Comparison of ENCODE assay signal across 1 cellular context in genomic region chr2:101230541-101230993, GRCh38.
TF ChIP-seq lines count a peak whose summit lies in the region.

No MANE protein-coding gene starts in this region.

TF ChIP-seq in HepG2, 621 proteins besides CTCF, POLR2A, EP300 and RAD21 (continued from another document and continues in another):
- TF ChIP-seq, protein P1, sequence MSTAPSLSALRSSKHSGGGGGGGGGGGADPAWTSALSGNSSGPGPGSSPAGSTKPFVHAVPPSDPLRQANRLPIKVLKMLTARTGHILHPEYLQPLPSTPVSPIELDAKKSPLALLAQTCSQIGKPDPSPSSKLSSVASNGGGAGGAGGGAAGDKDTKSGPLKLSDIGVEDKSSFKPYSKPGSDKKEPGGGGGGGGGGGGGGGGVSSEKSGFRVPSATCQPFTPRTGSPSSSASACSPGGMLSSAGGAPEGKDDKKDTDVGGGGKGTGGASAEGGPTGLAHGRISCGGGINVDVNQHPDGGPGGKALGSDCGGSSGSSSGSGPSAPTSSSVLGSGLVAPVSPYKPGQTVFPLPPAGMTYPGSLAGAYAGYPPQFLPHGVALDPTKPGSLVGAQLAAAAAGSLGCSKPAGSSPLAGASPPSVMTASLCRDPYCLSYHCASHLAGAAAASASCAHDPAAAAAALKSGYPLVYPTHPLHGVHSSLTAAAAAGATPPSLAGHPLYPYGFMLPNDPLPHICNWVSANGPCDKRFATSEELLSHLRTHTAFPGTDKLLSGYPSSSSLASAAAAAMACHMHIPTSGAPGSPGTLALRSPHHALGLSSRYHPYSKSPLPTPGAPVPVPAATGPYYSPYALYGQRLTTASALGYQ (CRISPR knock-in tag; IDR thresholded peaks at IDR 0.05), result no peak
- TF ChIP-seq NR2F6 (IDR thresholded peaks at IDR 0.05) (no peak), NR2F6 (CRISPR knock-in tag; IDR thresholded peaks at IDR 0.05) (peak; percentile 50; the same call in 1 of the 2 replicates), NCOA2 (CRISPR knock-in tag; IDR thresholded peaks at IDR 0.05) (0 out of 2 replicates have a peak, but pooled peaks have one; percentile 9), HNF4G (IDR thresholded peaks at IDR 0.05; ENCODE audit: borderline replicate concordance, low read depth, low read length) (peak; percentile 71; the same call in 1 of the 2 replicates), HNF4G (CRISPR knock-in tag; IDR thresholded peaks at IDR 0.05; ENCODE audit: borderline replicate concordance, low read depth) (no peak), ATF7 (IDR thresholded peaks at IDR 0.05) (0 out of 2 replicates have a peak, but pooled peaks have one; percentile 1), ATF7 (CRISPR knock-in tag; IDR thresholded peaks at IDR 0.05) (no peak), RFXANK (CRISPR knock-in tag; IDR thresholded peaks at IDR 0.05) (0 out of 2 replicates have a peak, but pooled peaks have one; percentile 55), ZNF414 (CRISPR knock-in tag; IDR thresholded peaks at IDR 0.05) (no peak), ZGPAT (CRISPR knock-in tag; IDR thresholded peaks at IDR 0.05) (0 out of 2 replicates have a peak, but pooled peaks have one; percentile 41), GATAD2A (CRISPR knock-in tag; IDR thresholded peaks at IDR 0.05) (peak; percentile 37; the same call in 1 of the 2 replicates), ZMYM4 (CRISPR knock-in tag; IDR thresholded peaks at IDR 0.05) (0 out of 2 replicates have a peak, but pooled peaks have one; percentile 21), USF2 (IDR thresholded peaks at IDR 0.05; ENCODE audit: low read depth, low read length) (no peak), USF2 (CRISPR knock-in tag; IDR thresholded peaks at IDR 0.05; ENCODE audit: borderline replicate concordance) (no peak), ZNF720 (CRISPR knock-in tag; IDR thresholded peaks at IDR 0.05) (no peak), ZNF619 (CRISPR knock-in tag; IDR thresholded peaks at IDR 0.05) (0 out of 2 replicates have a peak, but pooled peaks have one; percentile 35), KDM6A (CRISPR knock-in tag; IDR thresholded peaks at IDR 0.05; ENCODE audit: low read depth) (0 out of 2 replicates have a peak, but pooled peaks have one; percentile 51), ZSCAN21 (CRISPR knock-in tag; IDR thresholded peaks at IDR 0.05; ENCODE audit: borderline replicate concordance) (no peak), TARDBP (CRISPR knock-in tag; IDR thresholded peaks at IDR 0.05) (peak; percentile 13; the same call in 1 of the 2 replicates), ZBTB34 (CRISPR knock-in tag; IDR thresholded peaks at IDR 0.05) (peak; percentile 40; the same call in 1 of the 2 replicates), MEF2D (CRISPR knock-in tag; IDR thresholded peaks at IDR 0.05) (no peak), IKZF5 (CRISPR knock-in tag; IDR thresholded peaks at IDR 0.05) (0 out of 2 replicates have a peak, but pooled peaks have one; percentile 32), PHB2 (IDR thresholded peaks at IDR 0.05; ENCODE audit: partially characterized antibody) (no peak), SIX1 (CRISPR knock-in tag; IDR thresholded peaks at IDR 0.05; ENCODE audit: borderline replicate concordance) (peak; percentile 52; the same call in 1 of the 2 replicates), TEAD3 (CRISPR knock-in tag; optimal IDR thresholded peaks at IDR 0.05; ENCODE audit: borderline replicate concordance) (peak; percentile 94), ZNF3 (CRISPR knock-in tag; IDR thresholded peaks at IDR 0.05) (no peak), ZNF563 (CRISPR knock-in tag; IDR thresholded peaks at IDR 0.05) (no peak), FOXK1 (CRISPR knock-in tag; IDR thresholded peaks at IDR 0.05; ENCODE audit: borderline replicate concordance, low read depth) (peak; percentile 30; the same call in 1 of the 2 replicates), ZNF577 (CRISPR knock-in tag; IDR thresholded peaks at IDR 0.05; ENCODE audit: borderline replicate concordance, low read depth) (no peak), KMT2B (CRISPR knock-in tag; IDR thresholded peaks at IDR 0.05) (0 out of 2 replicates have a peak, but pooled peaks have one; percentile 36), SOX13 (IDR thresholded peaks at IDR 0.05) (no peak), SOX13 (CRISPR knock-in tag; conservative IDR thresholded peaks at IDR 0.05 in 1 of 2, IDR thresholded peaks at IDR 0.05 in 1 of 2) (peak in 1 of 2 experiments; percentile 43; a peak in 1 of 4 replicates), HMG20A (CRISPR knock-in tag; IDR thresholded peaks at IDR 0.05; ENCODE audit: borderline replicate concordance) (peak; percentile 38; the same call in 1 of the 2 replicates)
- TF ChIP-seq, protein P2, sequence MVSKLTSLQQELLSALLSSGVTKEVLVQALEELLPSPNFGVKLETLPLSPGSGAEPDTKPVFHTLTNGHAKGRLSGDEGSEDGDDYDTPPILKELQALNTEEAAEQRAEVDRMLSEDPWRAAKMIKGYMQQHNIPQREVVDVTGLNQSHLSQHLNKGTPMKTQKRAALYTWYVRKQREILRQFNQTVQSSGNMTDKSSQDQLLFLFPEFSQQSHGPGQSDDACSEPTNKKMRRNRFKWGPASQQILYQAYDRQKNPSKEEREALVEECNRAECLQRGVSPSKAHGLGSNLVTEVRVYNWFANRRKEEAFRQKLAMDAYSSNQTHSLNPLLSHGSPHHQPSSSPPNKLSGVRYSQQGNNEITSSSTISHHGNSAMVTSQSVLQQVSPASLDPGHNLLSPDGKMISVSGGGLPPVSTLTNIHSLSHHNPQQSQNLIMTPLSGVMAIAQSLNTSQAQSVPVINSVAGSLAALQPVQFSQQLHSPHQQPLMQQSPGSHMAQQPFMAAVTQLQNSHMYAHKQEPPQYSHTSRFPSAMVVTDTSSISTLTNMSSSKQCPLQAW (CRISPR knock-in tag; IDR thresholded peaks at IDR 0.05), result peak; percentile 53; the same call in 1 of the 2 replicates
- TF ChIP-seq, protein P3, sequence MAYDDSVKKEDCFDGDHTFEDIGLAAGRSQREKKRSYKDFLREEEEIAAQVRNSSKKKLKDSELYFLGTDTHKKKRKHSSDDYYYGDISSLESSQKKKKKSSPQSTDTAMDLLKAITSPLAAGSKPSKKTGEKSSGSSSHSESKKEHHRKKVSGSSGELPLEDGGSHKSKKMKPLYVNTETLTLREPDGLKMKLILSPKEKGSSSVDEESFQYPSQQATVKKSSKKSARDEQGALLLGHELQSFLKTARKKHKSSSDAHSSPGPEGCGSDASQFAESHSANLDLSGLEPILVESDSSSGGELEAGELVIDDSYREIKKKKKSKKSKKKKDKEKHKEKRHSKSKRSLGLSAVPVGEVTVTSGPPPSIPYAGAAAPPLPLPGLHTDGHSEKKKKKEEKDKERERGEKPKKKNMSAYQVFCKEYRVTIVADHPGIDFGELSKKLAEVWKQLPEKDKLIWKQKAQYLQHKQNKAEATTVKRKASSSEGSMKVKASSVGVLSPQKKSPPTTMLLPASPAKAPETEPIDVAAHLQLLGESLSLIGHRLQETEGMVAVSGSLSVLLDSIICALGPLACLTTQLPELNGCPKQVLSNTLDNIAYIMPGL (CRISPR knock-in tag; IDR thresholded peaks at IDR 0.05; ENCODE audit: borderline replicate concordance in 1 of 2, low read depth in 1 of 2), result 0 out of 4 replicates have a peak, but pooled peaks of 1 of the 2 experiments have one; percentile 25
- TF ChIP-seq, protein P4, sequence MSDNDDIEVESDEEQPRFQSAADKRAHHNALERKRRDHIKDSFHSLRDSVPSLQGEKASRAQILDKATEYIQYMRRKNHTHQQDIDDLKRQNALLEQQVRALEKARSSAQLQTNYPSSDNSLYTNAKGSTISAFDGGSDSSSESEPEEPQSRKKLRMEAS (IDR thresholded peaks at IDR 0.05), result peak; percentile 40; the same call in 1 of the 2 replicates
- TF ChIP-seq, protein P5, sequence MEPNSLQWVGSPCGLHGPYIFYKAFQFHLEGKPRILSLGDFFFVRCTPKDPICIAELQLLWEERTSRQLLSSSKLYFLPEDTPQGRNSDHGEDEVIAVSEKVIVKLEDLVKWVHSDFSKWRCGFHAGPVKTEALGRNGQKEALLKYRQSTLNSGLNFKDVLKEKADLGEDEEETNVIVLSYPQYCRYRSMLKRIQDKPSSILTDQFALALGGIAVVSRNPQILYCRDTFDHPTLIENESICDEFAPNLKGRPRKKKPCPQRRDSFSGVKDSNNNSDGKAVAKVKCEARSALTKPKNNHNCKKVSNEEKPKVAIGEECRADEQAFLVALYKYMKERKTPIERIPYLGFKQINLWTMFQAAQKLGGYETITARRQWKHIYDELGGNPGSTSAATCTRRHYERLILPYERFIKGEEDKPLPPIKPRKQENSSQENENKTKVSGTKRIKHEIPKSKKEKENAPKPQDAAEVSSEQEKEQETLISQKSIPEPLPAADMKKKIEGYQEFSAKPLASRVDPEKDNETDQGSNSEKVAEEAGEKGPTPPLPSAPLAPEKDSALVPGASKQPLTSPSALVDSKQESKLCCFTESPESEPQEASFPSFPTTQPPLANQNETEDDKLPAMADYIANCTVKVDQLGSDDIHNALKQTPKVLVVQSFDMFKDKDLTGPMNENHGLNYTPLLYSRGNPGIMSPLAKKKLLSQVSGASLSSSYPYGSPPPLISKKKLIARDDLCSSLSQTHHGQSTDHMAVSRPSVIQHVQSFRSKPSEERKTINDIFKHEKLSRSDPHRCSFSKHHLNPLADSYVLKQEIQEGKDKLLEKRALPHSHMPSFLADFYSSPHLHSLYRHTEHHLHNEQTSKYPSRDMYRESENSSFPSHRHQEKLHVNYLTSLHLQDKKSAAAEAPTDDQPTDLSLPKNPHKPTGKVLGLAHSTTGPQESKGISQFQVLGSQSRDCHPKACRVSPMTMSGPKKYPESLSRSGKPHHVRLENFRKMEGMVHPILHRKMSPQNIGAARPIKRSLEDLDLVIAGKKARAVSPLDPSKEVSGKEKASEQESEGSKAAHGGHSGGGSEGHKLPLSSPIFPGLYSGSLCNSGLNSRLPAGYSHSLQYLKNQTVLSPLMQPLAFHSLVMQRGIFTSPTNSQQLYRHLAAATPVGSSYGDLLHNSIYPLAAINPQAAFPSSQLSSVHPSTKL (CRISPR knock-in tag; IDR thresholded peaks at IDR 0.05), result peak; percentile 63
- TF ChIP-seq, protein P6, sequence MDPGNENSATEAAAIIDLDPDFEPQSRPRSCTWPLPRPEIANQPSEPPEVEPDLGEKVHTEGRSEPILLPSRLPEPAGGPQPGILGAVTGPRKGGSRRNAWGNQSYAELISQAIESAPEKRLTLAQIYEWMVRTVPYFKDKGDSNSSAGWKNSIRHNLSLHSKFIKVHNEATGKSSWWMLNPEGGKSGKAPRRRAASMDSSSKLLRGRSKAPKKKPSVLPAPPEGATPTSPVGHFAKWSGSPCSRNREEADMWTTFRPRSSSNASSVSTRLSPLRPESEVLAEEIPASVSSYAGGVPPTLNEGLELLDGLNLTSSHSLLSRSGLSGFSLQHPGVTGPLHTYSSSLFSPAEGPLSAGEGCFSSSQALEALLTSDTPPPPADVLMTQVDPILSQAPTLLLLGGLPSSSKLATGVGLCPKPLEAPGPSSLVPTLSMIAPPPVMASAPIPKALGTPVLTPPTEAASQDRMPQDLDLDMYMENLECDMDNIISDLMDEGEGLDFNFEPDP (CRISPR knock-in tag; conservative IDR thresholded peaks at IDR 0.05), result no peak
- TF ChIP-seq, protein P7, sequence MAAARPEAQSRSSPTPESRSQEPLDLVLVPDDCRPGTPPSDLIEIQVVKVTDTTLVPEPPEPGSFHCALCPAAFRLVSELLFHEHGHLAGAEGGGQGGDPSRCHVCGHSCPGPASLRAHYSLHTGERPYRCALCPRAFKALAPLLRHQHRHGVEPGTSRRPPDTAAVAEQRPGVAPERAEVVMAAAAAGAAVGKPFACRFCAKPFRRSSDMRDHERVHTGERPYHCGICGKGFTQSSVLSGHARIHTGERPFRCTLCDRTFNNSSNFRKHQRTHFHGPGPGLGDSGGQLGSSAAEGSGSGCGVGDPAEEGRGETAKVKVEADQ (CRISPR knock-in tag; IDR thresholded peaks at IDR 0.05; ENCODE audit: borderline replicate concordance), result peak; percentile 56; the same call in 1 of the 2 replicates
